9 cellular contexts compared by ENCODE assay signal in the genomic region with DNA sequence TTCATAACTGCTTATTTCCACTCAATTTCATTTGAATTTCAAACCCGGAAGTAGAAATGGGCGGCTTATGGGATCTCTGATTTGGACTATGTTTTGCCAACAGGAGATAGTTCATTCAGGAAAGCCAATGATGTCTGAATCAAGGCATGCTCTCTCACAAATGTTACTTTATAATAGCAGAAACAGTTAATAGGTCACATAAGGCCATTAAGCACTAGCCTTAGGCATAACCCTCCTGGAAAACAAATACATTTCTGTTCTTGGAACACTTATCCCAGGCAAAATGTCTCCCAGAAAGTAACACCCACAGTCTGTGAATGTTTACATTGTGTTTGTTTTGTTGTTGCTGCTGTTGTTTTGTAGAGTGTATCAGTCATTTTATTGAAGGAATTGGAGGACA.
"Had no signal": no experiment of that assay in that cellular context is flagged by ENCODE, and none has a peak within 500 bp of the region (broad histone marks: within the 10 kb centered on the region; RNA-seq: fewer than 3 reads in every experiment).

No MANE protein-coding gene starts in this region.

- H3K36me3 ChIP-seq: HAP-1 had no signal

- DNase-seq: GM23248, GOT3, H7, H9, HCEC 1CT, HFFc6 had no signal

- H3K9me3 Mint-ChIP-seq: GM23338, HFFc6 had no signal

- H3K27ac Mint-ChIP-seq: GM23338, H9, HFFc6 had no signal

- H3K4me3 ChIP-seq: GM23248, GM23338, HAP-1 had no signal

- ATAC-seq: GM23338, HCT116 had no signal

- H3K27ac ChIP-seq: GM23248 had no signal

- H3K9me3 ChIP-seq: HAP-1 had no signal

- H3K4me3 Mint-ChIP-seq: GM23338, H9, HFFc6 had no signal
